Comparison of ENCODE assay signal across 8 cellular contexts in genomic region chr1:31937300-31938183, GRCh38. TPM values are rescaled to one million over a fixed set of nuclear protein-coding genes. Genes with fewer than 3 reads are reported as not detected.
DNase-seq lines count a peak whose midpoint lies in the region; ATAC-seq and TF ChIP-seq lines count a peak whose summit lies in the region.

No MANE protein-coding gene starts in this region.

- TF ChIP-seq POLR2A in heart left ventricle (IDR thresholded peaks at IDR 0.05): no peak

- WGBS in heart left ventricle, 4 donors: 1 to 2% (median 1%) methylated on average over 33 to 78 of the region's 78 CpGs

- H3K4me1 ChIP-seq in heart left ventricle: peaks cover 6 to 83% (median 49%) of the 10 kb centered on the region in 12 donors
- H3K4me1 ChIP-seq in upper lobe of right lung: peaks cover 67% of the 10 kb centered on the region

- H3K27me3 ChIP-seq in heart left ventricle (no peaks in the 10 kb centered on the region), upper lobe of right lung (no peaks in the 10 kb centered on the region)

- peaks cover 29% of the 10 kb centered on the region for H3K36me3 Mint-ChIP-seq in activated naive CD8-positive, alpha-beta T cell treated with anti-CD3 and anti-CD28 coated beads, Interleukin-2, amount 10 ng/mL, durations not matched to agents 7 days and 5 days

- no peaks in the 10 kb centered on the region for H3K9me3 ChIP-seq in heart left ventricle
- H3K9me3 ChIP-seq in upper lobe of right lung: no peaks in the 10 kb centered on the region

- ATAC-seq in HG03064 (IDR thresholded peaks at IDR 0.05; ENCODE audit: low read depth, unreplicated experiment) (peak; percentile 28), heart left ventricle (peak; percentile 54 to 82 (median 75)), upper lobe of right lung (peak; percentile 78)
- ATAC-seq in activated naive CD8-positive, alpha-beta T cell treated with anti-CD3 and anti-CD28 coated beads, Interleukin-2, amount 10 ng/mL, durations not matched to agents 7 days and 5 days (ENCODE audit: low read depth): peak; percentile 31

- TF ChIP-seq CTCF in heart left ventricle (IDR thresholded peaks at IDR 0.05): no peak
- no peak for TF ChIP-seq CTCF in upper lobe of right lung (IDR thresholded peaks at IDR 0.05)

- peaks cover 65% of the 10 kb centered on the region for H3K4me1 Mint-ChIP-seq in activated naive CD8-positive, alpha-beta T cell treated with anti-CD3 and anti-CD28 coated beads, Interleukin-2, amount 10 ng/mL, durations not matched to agents 7 days and 5 days

- H3K4me3 ChIP-seq in heart left ventricle (peak overlapping the region; percentile 19 to 92 (median 72)), upper lobe of right lung (peak overlapping the region; percentile 62)

- DNase-seq in SHP77 (lab: John Stamatoyannopoulos, UW) (peak; percentile 23 to 64), SHP77 treated with DMSO at 0.1 percent for 48 hours (lab: John Stamatoyannopoulos, UW) (no peak), SK-MEL-5 (ENCODE audit: low read depth, low spot score) (peak; percentile 44), heart left ventricle (peak; percentile 87 to 92 (median 88)), pons (ENCODE audit: low spot score) (peak; percentile 83), upper lobe of right lung (peak; percentile 93)
- DNase-seq in activated naive CD8-positive, alpha-beta T cell treated with anti-CD3 and anti-CD28 coated beads, Interleukin-2, amount 10 ng/mL, durations not matched to agents 7 days and 5 days: peak; percentile 83

- H3K27ac ChIP-seq in heart left ventricle (peak overlapping the region; percentile 68 to 100 (median 94)), upper lobe of right lung (peak overlapping the region; percentile 84)

- H3K4me3 Mint-ChIP-seq in activated naive CD8-positive, alpha-beta T cell treated with anti-CD3 and anti-CD28 coated beads, Interleukin-2, amount 10 ng/mL, durations not matched to agents 7 days and 5 days: peak overlapping the region; percentile 97

- no peaks in the 10 kb centered on the region for H3K27me3 Mint-ChIP-seq in activated naive CD8-positive, alpha-beta T cell treated with anti-CD3 and anti-CD28 coated beads, Interleukin-2, amount 10 ng/mL, durations not matched to agents 7 days and 5 days

- POLR2A ChIA-PET in activated naive CD8-positive, alpha-beta T cell treated with anti-CD3 and anti-CD28 coated beads, Interleukin-2, amount 10 ng/mL, durations not matched to agents 7 days and 5 days (lab: Charles Lee): interaction anchor here (0.6 to 14.4 kb wide), 22 partner anchors 8 to 293 kb away, joined by 3 to 319 read pairs (median 4); partner anchors contain the start of genes KHDRBS1, KPNA6, PEF1 and SPOCD1

- intact Hi-C loops in heart left ventricle (cut with DNase I): loop anchor here in 1 of 10 donors (2.0 kb wide), 1 partner anchor 27 kb away; no protein-coding TSS in a partner anchor
- intact Hi-C loops in upper lobe of right lung (cut with DNase I): no loop called here

- H3K27ac Mint-ChIP-seq in activated naive CD8-positive, alpha-beta T cell treated with anti-CD3 and anti-CD28 coated beads, Interleukin-2, amount 10 ng/mL, durations not matched to agents 7 days and 5 days: peak overlapping the region; percentile 98

- H3K9me3 Mint-ChIP-seq in activated naive CD8-positive, alpha-beta T cell treated with anti-CD3 and anti-CD28 coated beads, Interleukin-2, amount 10 ng/mL, durations not matched to agents 7 days and 5 days: no peaks in the 10 kb centered on the region

- in situ Hi-C loops in SK-MEL-5 (cut with HindIII; ENCODE audit: low pct_unique_long_range_greater_than_20kb, low sequenced_read_pairs): no loop called here

- H3K36me3 ChIP-seq in heart left ventricle (no peaks in the 10 kb centered on the region), upper lobe of right lung (no peaks in the 10 kb centered on the region)

RNA-seq across cellular contexts. Expression of gene PTP4A2, which starts 0.6 kb away (rescaled TPM):
- 502 and 606 TPM in 2 replicates for total RNA-seq in SK-MEL-5 (2014; rRNA removed; shearing (Covaris generic))
- polyA plus RNA-seq in SK-MEL-5 (2015; cell fraction: cytosol; rRNA removed): 243 and 263 TPM in 2 replicates
- 68.5 and 108 TPM in 2 replicates for polyA plus RNA-seq in SK-MEL-5 (2015; cell fraction: nucleus; rRNA removed)
- total RNA-seq in activated naive CD8-positive, alpha-beta T cell treated with anti-CD3 and anti-CD28 coated beads, Interleukin-2, amount 10 ng/mL, durations not matched to agents 7 days and 5 days: 100 to 1,000 TPM; 356 to 363 TPM
- 100 to 1,000 TPM; 217 to 354 (median 242) TPM for total RNA-seq in heart left ventricle
- 100 to 1,000 TPM in 1 of 2 donors, 10 to 100 TPM in 1; 74.4 to 290 TPM for polyA plus RNA-seq in heart left ventricle
- total RNA-seq in upper lobe of right lung: 244 TPM

Comparison
In these comparisons a context has a peak if more than half of its experiments do, and no peak if none do; other contexts are left out.
1. ATAC-seq: peak in every context shown above with its lines; median percentile 78 in upper lobe of right lung; 75 in heart left ventricle; 31 in activated naive CD8-positive, alpha-beta T cell treated with anti-CD3 and anti-CD28 coated beads, Interleukin-2, amount 10 ng/mL, durations not matched to agents 7 days and 5 days; 28 in HG03064.